In genomic region chr2:169767243-169767888, GRCh38 we compare ENCODE assay signal across 8 cellular contexts. TPM values are rescaled to one million over a fixed set of nuclear protein-coding genes. Genes with fewer than 3 reads are reported as not detected.
DNase-seq lines count a peak whose midpoint lies in the region; ATAC-seq and TF ChIP-seq lines count a peak whose summit lies in the region.

No MANE protein-coding gene starts in this region.

- no peaks in the 10 kb centered on the region for H3K27me3 ChIP-seq in PC-9 (ENCODE audit: insufficient read depth, low read depth)
- no peaks in the 10 kb centered on the region for H3K27me3 ChIP-seq in trophoblast cell (ENCODE audit: insufficient read depth, low read length)

- H3K4me3 ChIP-seq in AG09309 (ENCODE audit: control insufficient read depth, low read depth, low read length) (no peak overlapping the region), PC-9 (no peak overlapping the region), trophoblast cell (ENCODE audit: low read depth, low read length) (no peak overlapping the region)

- no peaks in the 10 kb centered on the region for H3K79me1 ChIP-seq in trophoblast cell (ENCODE audit: low read length)

- intact Hi-C loops in PC-9 (cut with micrococcal nuclease; ENCODE audit: unreplicated experiment), result no loop called here
- intact Hi-C loops in activated T-helper 2 cell treated with anti-CD3 and anti-CD28 coated beads, Interferon-gamma antibody, Interleukin-2, Interleukin-4, amounts not matched to agents 10 μg/mL and 5 μg/mL and 100 μg/mL, durations not matched to agents 14 hours and 24 hours and 36 hours (cut with micrococcal nuclease), result no loop called here

- H3K4me1 ChIP-seq in PC-9 (replicated peaks; ENCODE audit: insufficient read depth) (no peaks in the 10 kb centered on the region), trophoblast cell (ENCODE audit: control insufficient read depth in 1 of 2, insufficient read depth in 2 of 2, low read length in 2 of 2) (no peaks in the 10 kb centered on the region)

- H4K8ac ChIP-seq in trophoblast cell (ENCODE audit: low read depth, low read length), result no peak overlapping the region

- H2BK12ac ChIP-seq in trophoblast cell (ENCODE audit: low read length), result no peak overlapping the region

- H3F3A ChIP-seq in PC-9 (ENCODE audit: insufficient read depth, low read depth), result no peaks in the 10 kb centered on the region

- BruUV-seq in PC-9 (replicated peaks; lab: Mats Ljungman, UMichigan), result no TSS peak

- peaks cover 9% of the 10 kb centered on the region for H3K4me1 Mint-ChIP-seq in activated T-helper 2 cell treated with anti-CD3 and anti-CD28 coated beads, Interferon-gamma antibody, Interleukin-2, Interleukin-4, amounts not matched to agents 10 μg/mL and 5 μg/mL and 100 μg/mL, durations not matched to agents 14 hours and 24 hours and 36 hours (ENCODE audit: low read depth)

- WGBS in trophoblast cell (ENCODE audit: extremely low coverage, insufficient coverage, insufficient read length), result no CpG with 5 or more reads among the region's 12 CpGs

- H2BK5ac ChIP-seq in trophoblast cell (ENCODE audit: low read depth, low read length, poor library complexity), result no peak overlapping the region

- no peak overlapping the region for H2BK120ac ChIP-seq in trophoblast cell (ENCODE audit: insufficient read depth, low read length, poor library complexity)

- peak; percentile 73 for TF ChIP-seq CTCF in AG09309 (IDR thresholded peaks at IDR 0.05; ENCODE audit: control insufficient read depth, insufficient read depth, low read depth, low read length, missing control alignments)
- TF ChIP-seq CTCF in PC-9 (conservative IDR thresholded peaks at IDR 0.05), result peak; percentile 66

- H3K14ac ChIP-seq in trophoblast cell (ENCODE audit: low read length), result no peak overlapping the region

- H3K27ac ChIP-seq in PC-9 (no peak overlapping the region), trophoblast cell (ENCODE audit: low read depth, low read length) (no peak overlapping the region)

- POLR2A ChIA-PET in PC-9 (lab: Charles Lee; ENCODE audit: unreplicated experiment), result no interaction called here

- CTCF ChIA-PET in PC-9 (lab: Charles Lee), result no interaction called here

- H3K4ac ChIP-seq in trophoblast cell (ENCODE audit: low read depth, low read length), result no peak overlapping the region

- H2AFZ ChIP-seq in PC-9 (no peak overlapping the region), trophoblast cell (ENCODE audit: insufficient read depth, low read length, poor library complexity) (no peak overlapping the region)

- no peak overlapping the region for H3K18ac ChIP-seq in trophoblast cell (ENCODE audit: low read length)

- no peaks in the 10 kb centered on the region for H3K36me3 Mint-ChIP-seq in activated T-helper 2 cell treated with anti-CD3 and anti-CD28 coated beads, Interferon-gamma antibody, Interleukin-2, Interleukin-4, amounts not matched to agents 10 μg/mL and 5 μg/mL and 100 μg/mL, durations not matched to agents 14 hours and 24 hours and 36 hours (ENCODE audit: low read depth)

- H2AK5ac ChIP-seq in trophoblast cell (ENCODE audit: low read length), result no peak overlapping the region

- H4K20me1 ChIP-seq in PC-9 (ENCODE audit: insufficient read depth), result no peaks in the 10 kb centered on the region

- H3K9me2 ChIP-seq in PC-9 (ENCODE audit: insufficient read depth), result no peaks in the 10 kb centered on the region

- H3K9me3 Mint-ChIP-seq in activated T-helper 2 cell treated with anti-CD3 and anti-CD28 coated beads, Interferon-gamma antibody, Interleukin-2, Interleukin-4, amounts not matched to agents 10 μg/mL and 5 μg/mL and 100 μg/mL, durations not matched to agents 14 hours and 24 hours and 36 hours, result no peaks in the 10 kb centered on the region

- H3K27ac Mint-ChIP-seq in activated T-helper 2 cell treated with anti-CD3 and anti-CD28 coated beads, Interferon-gamma antibody, Interleukin-2, Interleukin-4, amounts not matched to agents 10 μg/mL and 5 μg/mL and 100 μg/mL, durations not matched to agents 14 hours and 24 hours and 36 hours, result no peak overlapping the region

- no peaks in the 10 kb centered on the region for H3K9me3 ChIP-seq in PC-9 (ENCODE audit: insufficient read depth, low read depth)
- no peaks in the 10 kb centered on the region for H3K9me3 ChIP-seq in trophoblast cell (ENCODE audit: insufficient read depth, low read depth, low read length)

- H3K27me3 Mint-ChIP-seq in activated T-helper 2 cell treated with anti-CD3 and anti-CD28 coated beads, Interferon-gamma antibody, Interleukin-2, Interleukin-4, amounts not matched to agents 10 μg/mL and 5 μg/mL and 100 μg/mL, durations not matched to agents 14 hours and 24 hours and 36 hours (ENCODE audit: low read depth), result peaks cover 11% of the 10 kb centered on the region

- H3K4me2 ChIP-seq in PC-9 (no peak overlapping the region), trophoblast cell (ENCODE audit: low read length) (no peak overlapping the region)

- H3K9ac ChIP-seq in trophoblast cell (ENCODE audit: low read length), result no peak overlapping the region

- H3K23ac ChIP-seq in trophoblast cell (ENCODE audit: low read length), result no peak overlapping the region

- H3K36me3 ChIP-seq in PC-9 (ENCODE audit: low read depth) (no peaks in the 10 kb centered on the region), trophoblast cell (ENCODE audit: control insufficient read depth in 1 of 2, insufficient read depth in 2 of 2, low read length in 2 of 2) (no peaks in the 10 kb centered on the region)

- H3K79me2 ChIP-seq in PC-9 (ENCODE audit: low read depth) (no peaks in the 10 kb centered on the region), trophoblast cell (ENCODE audit: control insufficient read depth, insufficient read depth, low read length, poor library complexity) (no peaks in the 10 kb centered on the region)

- ATAC-seq in GM19351 (IDR thresholded peaks at IDR 0.05; ENCODE audit: unreplicated experiment) (peak; percentile 66), GM21528 (IDR thresholded peaks at IDR 0.05; ENCODE audit: low FRiP score, unreplicated experiment) (no peak), HG03025 (IDR thresholded peaks at IDR 0.05; ENCODE audit: low FRiP score, unreplicated experiment) (no peak)

- H4K12ac ChIP-seq in trophoblast cell (ENCODE audit: low read depth, low read length), result no peak overlapping the region

- peak overlapping the region; percentile 39 for H3K4me3 Mint-ChIP-seq in activated T-helper 2 cell treated with anti-CD3 and anti-CD28 coated beads, Interferon-gamma antibody, Interleukin-2, Interleukin-4, amounts not matched to agents 10 μg/mL and 5 μg/mL and 100 μg/mL, durations not matched to agents 14 hours and 24 hours and 36 hours (ENCODE audit: low read depth)

- DNase-seq in AG09309 (ENCODE audit: low read depth) (no peak), PC-9 (no peak), foreskin melanocyte (peak; percentile 43), trophoblast cell (peak; percentile 37 to 73)
- peak; percentile 34 for DNase-seq in activated T-helper 2 cell treated with anti-CD3 and anti-CD28 coated beads, Interferon-gamma antibody, Interleukin-2, Interleukin-4, amounts not matched to agents 10 μg/mL and 5 μg/mL and 100 μg/mL, durations not matched to agents 14 hours and 24 hours and 36 hours (ENCODE audit: low spot score)

- no peak overlapping the region for H4K91ac ChIP-seq in trophoblast cell (ENCODE audit: low read depth, low read length)

RNA-seq across cellular contexts. Expression of gene SSB, which starts 31.3 kb away (rescaled TPM):
- 53.8 and 71.3 TPM in 2 replicates for total RNA-seq in PC-9 (2021)
- 99.7 and 111 TPM in 2 replicates for total RNA-seq in activated T-helper 2 cell treated with anti-CD3 and anti-CD28 coated beads, Interferon-gamma antibody, Interleukin-2, Interleukin-4, amounts not matched to agents 10 μg/mL and 5 μg/mL and 100 μg/mL, durations not matched to agents 14 hours and 24 hours and 36 hours
- polyA plus RNA-seq in trophoblast cell (2013), result 135 and 138 TPM in 2 replicates

RNA-seq across cellular contexts. Expression of gene KLHL23, which starts 33.7 kb away (rescaled TPM):
- 6.0 and 7.5 TPM in 2 replicates for total RNA-seq in PC-9 (2021)
- total RNA-seq in activated T-helper 2 cell treated with anti-CD3 and anti-CD28 coated beads, Interferon-gamma antibody, Interleukin-2, Interleukin-4, amounts not matched to agents 10 μg/mL and 5 μg/mL and 100 μg/mL, durations not matched to agents 14 hours and 24 hours and 36 hours, result 7.6 and 8.3 TPM in 2 replicates
- 6.9 and 7.2 TPM in 2 replicates for polyA plus RNA-seq in trophoblast cell (2013)

RNA-seq across cellular contexts. Expression of gene METTL5, which starts 57.3 kb away (rescaled TPM):
- 51.1 and 61.4 TPM in 2 replicates for total RNA-seq in PC-9 (2021)
- 88.2 and 95.2 TPM in 2 replicates for total RNA-seq in activated T-helper 2 cell treated with anti-CD3 and anti-CD28 coated beads, Interferon-gamma antibody, Interleukin-2, Interleukin-4, amounts not matched to agents 10 μg/mL and 5 μg/mL and 100 μg/mL, durations not matched to agents 14 hours and 24 hours and 36 hours
- polyA plus RNA-seq in trophoblast cell (2013), result 69.4 and 70.3 TPM in 2 replicates

RNA-seq across cellular contexts. Expression of gene UBR3, which starts 59.9 kb away (rescaled TPM):
- 10.9 and 21.9 TPM in 2 replicates for total RNA-seq in PC-9 (2021)
- 29.3 and 30.7 TPM in 2 replicates for total RNA-seq in activated T-helper 2 cell treated with anti-CD3 and anti-CD28 coated beads, Interferon-gamma antibody, Interleukin-2, Interleukin-4, amounts not matched to agents 10 μg/mL and 5 μg/mL and 100 μg/mL, durations not matched to agents 14 hours and 24 hours and 36 hours
- polyA plus RNA-seq in trophoblast cell (2013), result 18.4 and 19.9 TPM in 2 replicates

Comparison
In these comparisons a context has a peak if more than half of its experiments do, and no peak if none do; other contexts are left out.
1. DNase-seq: peak in activated T-helper 2 cell treated with anti-CD3 and anti-CD28 coated beads, Interferon-gamma antibody, Interleukin-2, Interleukin-4, amounts not matched to agents 10 μg/mL and 5 μg/mL and 100 μg/mL, durations not matched to agents 14 hours and 24 hours and 36 hours (single experiment), foreskin melanocyte (single experiment) and trophoblast cell (2 of 2); none in AG09309 (single experiment) and PC-9 (0 of 2).